ENCODE assay signal across 11 cellular contexts in genomic region chr1:174988986-174989385, GRCh38. TPM values are rescaled to one million over a fixed set of nuclear protein-coding genes. Genes with fewer than 3 reads are reported as not detected.
DNase-seq lines count a peak whose midpoint lies in the region; ATAC-seq and TF ChIP-seq lines count a peak whose summit lies in the region.
"Had no signal": no experiment of that assay in that cellular context is flagged by ENCODE, and none has a peak within 500 bp of the region (broad histone marks: within the 10 kb centered on the region; RNA-seq: fewer than 3 reads in every experiment).

No MANE protein-coding gene starts in this region.

- peaks cover 32% of the 10 kb centered on the region for H3K4me1 Mint-ChIP-seq in stimulated activated naive CD8-positive, alpha-beta T cell treated with anti-CD3 and anti-CD28 coated beads, Interleukin-15, Interleukin-2, amounts not matched to agents 100 ng/mL and 50 ng/mL, for 24 hours (ENCODE audit: low read depth)

- H3K27me3 Mint-ChIP-seq in stimulated activated naive CD8-positive, alpha-beta T cell treated with anti-CD3 and anti-CD28 coated beads, Interleukin-15, Interleukin-2, amounts not matched to agents 100 ng/mL and 50 ng/mL, for 24 hours: no peaks in the 10 kb centered on the region

- no peak for DNase-seq in stimulated activated naive CD8-positive, alpha-beta T cell treated with anti-CD3 and anti-CD28 coated beads, Interleukin-15, Interleukin-2, amounts not matched to agents 100 U/mL and 50 U/mL, for 24 hours
- DNase-seq in adipocyte (ENCODE audit: low read depth) (no peak), left lung (no peak), OCI-M1 (lab: John Stamatoyannopoulos, UW) (no peak), A172 (ENCODE audit: low spot score) (no peak)
- DNase-seq: DND-41 had no signal

- no peak overlapping the region for H3K4me3 Mint-ChIP-seq in stimulated activated naive CD8-positive, alpha-beta T cell treated with anti-CD3 and anti-CD28 coated beads, Interleukin-15, Interleukin-2, amounts not matched to agents 100 ng/mL and 50 ng/mL, for 24 hours

- H3K4me1 ChIP-seq in adipocyte (ENCODE audit: control insufficient read depth, insufficient read depth, low read length): peaks cover 20% of the 10 kb centered on the region
- peaks cover 0 to 12% of the 10 kb centered on the region in 2 donors for H3K4me1 ChIP-seq in left lung

- no peak overlapping the region for H3K4me3 ChIP-seq in adipocyte (ENCODE audit: low read length)
- no peak overlapping the region for H3K4me3 ChIP-seq in left lung

- H3K9ac ChIP-seq in adipocyte (ENCODE audit: low read length): peak overlapping the region; percentile 89

- intact Hi-C loops in left lung (cut with DNase I): no loop called here

- no peaks in the 10 kb centered on the region for H3K27me3 ChIP-seq in adipocyte (replicated peaks; ENCODE audit: control insufficient read depth, insufficient read depth, low read length)
- no peaks in the 10 kb centered on the region for H3K27me3 ChIP-seq in left lung

- H3K27ac ChIP-seq in left lung: no peak overlapping the region

- no peaks in the 10 kb centered on the region for H3K36me3 ChIP-seq in adipocyte (ENCODE audit: control insufficient read depth, insufficient read depth, low read length, severe bottlenecking)
- H3K36me3 ChIP-seq in left lung: no peaks in the 10 kb centered on the region

- H3K9me3 Mint-ChIP-seq in stimulated activated naive CD8-positive, alpha-beta T cell treated with anti-CD3 and anti-CD28 coated beads, Interleukin-15, Interleukin-2, amounts not matched to agents 100 ng/mL and 50 ng/mL, for 24 hours: no peaks in the 10 kb centered on the region

- H3K27ac Mint-ChIP-seq in stimulated activated naive CD8-positive, alpha-beta T cell treated with anti-CD3 and anti-CD28 coated beads, Interleukin-15, Interleukin-2, amounts not matched to agents 100 ng/mL and 50 ng/mL, for 24 hours: peak overlapping the region; percentile 42

- ATAC-seq in stimulated activated naive CD8-positive, alpha-beta T cell treated with anti-CD3 and anti-CD28 coated beads, Interleukin-15, Interleukin-2, amounts not matched to agents 100 U/mL and 50 U/mL, for 24 hours: no peak
- peak; percentile 57 for ATAC-seq in HG03064 (IDR thresholded peaks at IDR 0.05; ENCODE audit: low read depth, unreplicated experiment)
- ATAC-seq in HG03354 (IDR thresholded peaks at IDR 0.05; ENCODE audit: poor library complexity, severe bottlenecking, unreplicated experiment): no peak
- no peak for ATAC-seq in left lung
- ATAC-seq: activated CD4-positive, CD25-positive, alpha-beta regulatory T cell treated with anti-CD3 and anti-CD28 coated beads, Interleukin-2, amount 50 U/mL, for 24 hours; esophagus mucosa had no signal

- no peak for TF ChIP-seq CTCF in left lung (IDR thresholded peaks at IDR 0.05)

- H3K9me3 ChIP-seq in adipocyte (ENCODE audit: control insufficient read depth, low read length): no peaks in the 10 kb centered on the region
- H3K9me3 ChIP-seq in left lung: no peaks in the 10 kb centered on the region

- H3K36me3 Mint-ChIP-seq in stimulated activated naive CD8-positive, alpha-beta T cell treated with anti-CD3 and anti-CD28 coated beads, Interleukin-15, Interleukin-2, amounts not matched to agents 100 ng/mL and 50 ng/mL, for 24 hours (ENCODE audit: low read depth): peaks cover 17% of the 10 kb centered on the region

RNA-seq across cellular contexts. Expression of gene CACYBP, which starts 10.8 kb away (rescaled TPM):
- 100 to 1,000 TPM in 1 of 2 donors, 10 to 100 TPM in 1; 69.4 to 122 TPM for total RNA-seq in left lung
- total RNA-seq in A172 (2014; rRNA removed; shearing (Covaris generic)): 397 and 540 TPM in 2 replicates

RNA-seq across cellular contexts. Expression of gene MRPS14, which starts 34.2 kb away (rescaled TPM):
- total RNA-seq in left lung: 10 to 100 TPM; 30.3 to 33.3 TPM
- 39.3 and 42.3 TPM in 2 replicates for total RNA-seq in A172 (2014; rRNA removed; shearing (Covaris generic))
